1 cellular context compared by ENCODE assay signal in genomic region chr10:110076559-110077318, GRCh38.
TF ChIP-seq lines count a peak whose summit lies in the region.

No MANE protein-coding gene starts in this region.

TF ChIP-seq in HepG2, 621 proteins besides CTCF, POLR2A, EP300 and RAD21 (continued from another document and continues in another):
- TF ChIP-seq SP4 (CRISPR knock-in tag; IDR thresholded peaks at IDR 0.05) = no peak
- TF ChIP-seq ARID3A (IDR thresholded peaks at IDR 0.05; ENCODE audit: low read depth, low read length) = no peak
- no peak for TF ChIP-seq PREB (CRISPR knock-in tag; IDR thresholded peaks at IDR 0.05)
- peak; percentile 22 for TF ChIP-seq TEAD3 (CRISPR knock-in tag; optimal IDR thresholded peaks at IDR 0.05; ENCODE audit: borderline replicate concordance)
- no peak for TF ChIP-seq NONO (IDR thresholded peaks at IDR 0.05)
- no peak for TF ChIP-seq NONO (CRISPR knock-in tag; conservative IDR thresholded peaks at IDR 0.05)
- 0 out of 4 replicates have a peak, but pooled peaks of 1 of the 2 experiments have one; percentile 39 for TF ChIP-seq REST (IDR thresholded peaks at IDR 0.05; ENCODE audit: borderline replicate concordance in 1 of 2, low read depth in 1 of 2, low read length in 2 of 2)
- no peak for TF ChIP-seq ZFP82 (CRISPR knock-in tag; IDR thresholded peaks at IDR 0.05; ENCODE audit: borderline replicate concordance)
- no peak for TF ChIP-seq SNRNP70 (IDR thresholded peaks at IDR 0.05; ENCODE audit: low read depth, low read length)
- no peak for TF ChIP-seq SNAPC4 (CRISPR knock-in tag; IDR thresholded peaks at IDR 0.05)
- no peak for TF ChIP-seq SRSF9 (IDR thresholded peaks at IDR 0.05; ENCODE audit: borderline replicate concordance, insufficient read depth, low read depth, low read length, poor library complexity, severe bottlenecking)
- TF ChIP-seq ZBTB46 (CRISPR knock-in tag; IDR thresholded peaks at IDR 0.05; ENCODE audit: borderline replicate concordance) = no peak
- TF ChIP-seq ARID4A (CRISPR knock-in tag; IDR thresholded peaks at IDR 0.05; ENCODE audit: borderline replicate concordance) = no peak
- no peak for TF ChIP-seq TOPORS (CRISPR knock-in tag; IDR thresholded peaks at IDR 0.05)
- no peak for TF ChIP-seq MAFG (CRISPR knock-in tag; IDR thresholded peaks at IDR 0.05)
- no peak for TF ChIP-seq PRDM10 (CRISPR knock-in tag; IDR thresholded peaks at IDR 0.05; ENCODE audit: low read depth)
- peak; percentile 51 for TF ChIP-seq NFIC (IDR thresholded peaks at IDR 0.05; ENCODE audit: low read length)
- TF ChIP-seq ZNF609 (CRISPR knock-in tag; IDR thresholded peaks at IDR 0.05; ENCODE audit: borderline replicate concordance) = no peak
